Comparison of ENCODE assay signal across 10 cellular contexts in genomic region chr2:136134126-136134525, GRCh38. TPM values are rescaled to one million over a fixed set of nuclear protein-coding genes. Genes with fewer than 3 reads are reported as not detected.
DNase-seq lines count a peak whose midpoint lies in the region; ATAC-seq and TF ChIP-seq lines count a peak whose summit lies in the region.
"Had no signal": no experiment of that assay in that cellular context is flagged by ENCODE, and none has a peak within 500 bp of the region (broad histone marks: within the 10 kb centered on the region; RNA-seq: fewer than 3 reads in every experiment).

No MANE protein-coding gene starts in this region.

- H2AFZ ChIP-seq in PC-3 (ENCODE audit: low read length) = no peak overlapping the region

- H3K9me3 ChIP-seq in CD4-positive, CD25-positive, alpha-beta regulatory T cell (ENCODE audit: control insufficient read depth in 2 of 2, low read length in 2 of 2) = no peaks in the 10 kb centered on the region
- H3K9me3 ChIP-seq in PC-3 (ENCODE audit: low read length) (no peaks in the 10 kb centered on the region), colonic mucosa (no peaks in the 10 kb centered on the region)
- H3K9me3 ChIP-seq: mucosa of descending colon had no signal

- no peaks in the 10 kb centered on the region for H3K36me3 Mint-ChIP-seq in CD4-positive, CD25-positive, alpha-beta regulatory T cell

- intact Hi-C loops in PC-3 (cut with micrococcal nuclease) (no loop called here), left ventricle myocardium superior (cut with micrococcal nuclease) (no loop called here), colonic mucosa (cut with DNase I) (no loop called here)

- DNase-seq in CD4-positive, CD25-positive, alpha-beta regulatory T cell = peak; percentile 53 to 86 (median 63)
- peak in 4 of 5 experiments; percentile 27 to 93 (median 50) for DNase-seq in T-helper 2 cell
- peak; percentile 74 for DNase-seq in central memory CD4-positive, alpha-beta T cell
- no peak for DNase-seq in mucosa of gallbladder (ENCODE audit: low spot score)
- DNase-seq in PC-3 = no peak
- no peak for DNase-seq in left ventricle myocardium superior
- DNase-seq in colonic mucosa = no peak
- DNase-seq: foreskin fibroblast, mucosa of descending colon had no signal

- peak in 1 of 2 donors; percentile 3 for ATAC-seq in CD4-positive, CD25-positive, alpha-beta regulatory T cell (ENCODE audit: low read depth in 2 of 2)
- ATAC-seq in HG02852 (IDR thresholded peaks at IDR 0.05; ENCODE audit: unreplicated experiment) (peak; percentile 23), PC-3 (no peak), left ventricle myocardium superior (no peak)
- ATAC-seq: mucosa of descending colon had no signal

- H3K9ac ChIP-seq in PC-3 (ENCODE audit: low read length) (no peak overlapping the region), colonic mucosa (ENCODE audit: low read depth in 2 of 2, low read length in 2 of 2) (no peak overlapping the region)

- H3K27ac ChIP-seq in CD4-positive, CD25-positive, alpha-beta regulatory T cell (ENCODE audit: insufficient read depth, low read length, poor library complexity, severe bottlenecking) = peak overlapping the region; percentile 99
- no peak overlapping the region for H3K27ac ChIP-seq in PC-3 (ENCODE audit: low read length)
- no peak overlapping the region for H3K27ac ChIP-seq in colonic mucosa

- no peaks in the 10 kb centered on the region for H3K9me2 ChIP-seq in PC-3 (replicated peaks; ENCODE audit: low read length)

- no peaks in the 10 kb centered on the region for H3K79me2 ChIP-seq in PC-3 (ENCODE audit: low read length)

- no peaks in the 10 kb centered on the region for H3K36me3 ChIP-seq in CD4-positive, CD25-positive, alpha-beta regulatory T cell (ENCODE audit: control insufficient read depth, insufficient read depth, low read length)
- no peaks in the 10 kb centered on the region for H3K36me3 ChIP-seq in PC-3 (ENCODE audit: low read depth, low read length)
- H3K36me3 ChIP-seq in colonic mucosa = no peaks in the 10 kb centered on the region

- H3K9me3 Mint-ChIP-seq in CD4-positive, CD25-positive, alpha-beta regulatory T cell = peaks cover 0 to 1% (median 0%) of the 10 kb centered on the region in 7 donors

- peak overlapping the region; percentile 73 for H3K4me3 ChIP-seq in CD4-positive, CD25-positive, alpha-beta regulatory T cell (ENCODE audit: low read depth, low read length)
- H3K4me3 ChIP-seq in PC-3 (ENCODE audit: low read length) = no peak overlapping the region
- no peak overlapping the region for H3K4me3 ChIP-seq in colonic mucosa
- H3K4me3 ChIP-seq: mucosa of descending colon had no signal

- H3F3A ChIP-seq in PC-3 (ENCODE audit: low read length, unreplicated experiment) = no peaks in the 10 kb centered on the region

- CTCF ChIA-PET in PC-3 (lab: Charles Lee) = no interaction called here

- no peak for TF ChIP-seq CTCF in PC-3 (conservative IDR thresholded peaks at IDR 0.05; ENCODE audit: low read depth, low read length)
- no peak for TF ChIP-seq CTCF in colonic mucosa (IDR thresholded peaks at IDR 0.05)

- no peaks in the 10 kb centered on the region for H4K20me1 ChIP-seq in PC-3 (ENCODE audit: low read length)

- BruUV-seq in PC-3 (replicated peaks; lab: Mats Ljungman, UMichigan) = no TSS peak

- H3K4me2 ChIP-seq in PC-3 (ENCODE audit: low read length) = no peak overlapping the region

- peaks cover 15% of the 10 kb centered on the region for H3K27me3 Mint-ChIP-seq in CD4-positive, CD25-positive, alpha-beta regulatory T cell

- H3K4me3 Mint-ChIP-seq in CD4-positive, CD25-positive, alpha-beta regulatory T cell = peak overlapping the region; percentile 39 to 88 (median 66)

- H3K4me1 Mint-ChIP-seq in CD4-positive, CD25-positive, alpha-beta regulatory T cell = peaks cover 27 to 100% (median 84%) of the 10 kb centered on the region in 4 donors

- H3K4me1 ChIP-seq in CD4-positive, CD25-positive, alpha-beta regulatory T cell (ENCODE audit: control insufficient read depth, insufficient read depth, low read length, poor library complexity, severe bottlenecking) = peaks cover 100% of the 10 kb centered on the region
- H3K4me1 ChIP-seq in PC-3 (ENCODE audit: insufficient read depth, low read length) = peaks cover 14% of the 10 kb centered on the region; the same call in 1 of the 2 replicates
- no peaks in the 10 kb centered on the region for H3K4me1 ChIP-seq in colonic mucosa

- POLR2A ChIA-PET in PC-3 (lab: Charles Lee; ENCODE audit: unreplicated experiment) = no interaction called here

- peak overlapping the region; percentile 99 to 100 (median 100) for H3K27ac Mint-ChIP-seq in CD4-positive, CD25-positive, alpha-beta regulatory T cell

- H3K27me3 ChIP-seq in CD4-positive, CD25-positive, alpha-beta regulatory T cell (ENCODE audit: control insufficient read depth, insufficient read depth, low read length) = no peaks in the 10 kb centered on the region
- H3K27me3 ChIP-seq in PC-3 (ENCODE audit: low read length) (peaks cover 6% of the 10 kb centered on the region; the same call in 1 of the 2 replicates), colonic mucosa (no peaks in the 10 kb centered on the region)

RNA-seq across cellular contexts. Expression of gene CXCR4, which starts 16.2 kb away (rescaled TPM):
- 2,224 TPM for total RNA-seq in CD4-positive, CD25-positive, alpha-beta regulatory T cell
- polyA plus RNA-seq in CD4-positive, CD25-positive, alpha-beta regulatory T cell = 100 to 1,000 TPM; 536 to 682 (median 586) TPM
- total RNA-seq in mucosa of gallbladder (61.1 TPM), PC-3 (2014; rRNA removed) (2.1 TPM in 1 of 2 replicates, not detected in the other), left ventricle myocardium superior (3.6 TPM), colonic mucosa (10 to 100 TPM in 1 of 2 donors, 1 to 10 TPM in 1; 3.6 to 10.5 TPM)

Comparison
In these comparisons a context has a peak if more than half of its experiments do, and no peak if none do; other contexts are left out.
1. DNase-seq: peak in CD4-positive, CD25-positive, alpha-beta regulatory T cell (3 of 3), T-helper 2 cell (4 of 5) and central memory CD4-positive, alpha-beta T cell (single experiment); none in mucosa of gallbladder (single experiment), PC-3 (single experiment), left ventricle myocardium superior (single experiment) and colonic mucosa (single experiment).
2. RNA of gene CXCR4, which starts 16.2 kb away (total RNA-seq): 2,224 TPM in CD4-positive, CD25-positive, alpha-beta regulatory T cell (single experiment); 61.1 TPM in mucosa of gallbladder (single experiment), 3.6 to 10.5 TPM in colonic mucosa, 3.6 TPM in left ventricle myocardium superior (single experiment) and 2.1 TPM in PC-3; every median in the first group is over 10 times any median in the second.